ENCODE assay signal across 15 cellular contexts in the genomic region with DNA sequence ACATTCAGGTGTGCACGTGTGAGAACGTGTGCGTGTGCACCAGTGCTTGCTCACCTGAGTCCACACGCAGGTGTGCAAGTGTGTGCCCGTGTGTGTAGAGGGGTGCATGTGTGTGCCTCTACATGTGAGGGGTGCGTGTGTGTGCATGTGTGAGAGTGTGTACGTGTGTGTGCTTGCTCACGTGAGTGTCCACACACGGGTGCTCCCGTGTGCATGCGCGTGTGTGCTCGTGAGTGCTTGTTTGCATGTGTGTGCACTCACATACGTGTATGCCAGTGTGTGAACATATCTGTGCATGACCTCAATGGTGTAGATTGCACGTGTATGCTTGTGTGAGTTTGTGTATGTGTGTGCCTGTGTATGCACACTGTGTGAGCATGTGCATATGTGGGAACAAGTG. TPM values are rescaled to one million over a fixed set of nuclear protein-coding genes. Genes with fewer than 3 reads are reported as not detected.
DNase-seq lines count a peak whose midpoint lies in the region; ATAC-seq, FAIRE-seq and TF ChIP-seq lines count a peak whose summit lies in the region.
"Had no signal": no experiment of that assay in that cellular context is flagged by ENCODE, and none has a peak within 500 bp of the region (broad histone marks: within the 10 kb centered on the region; RNA-seq: fewer than 3 reads in every experiment).

No MANE protein-coding gene starts in this region.

- H3K27ac ChIP-seq in right cardiac atrium (ENCODE audit: low read length) (no peak overlapping the region), KOPT-K1 (ENCODE audit: low read depth, low read length, poor library complexity, severe bottlenecking) (peak overlapping the region; percentile 100), kidney (ENCODE audit: low read depth in 2 of 2, low read length in 2 of 2) (no peak overlapping the region), transverse colon (no peak overlapping the region)

- DNase-seq in right cardiac atrium (peak in 2 of 3 donors; percentile 28 to 35), left cardiac atrium (no peak), kidney (peak; percentile 46), urothelium cell line (ENCODE audit: low spot score) (no peak), AG08396 (ENCODE audit: low spot score) (no peak), COLO829 (ENCODE audit: low spot score) (no peak), transverse colon (no peak)
- DNase-seq: CD8-positive, alpha-beta T cell; NCI-H1694; NCI-H2107; NCI-H226; PC-3 had no signal

- no peaks in the 10 kb centered on the region for H3K9me3 ChIP-seq in right cardiac atrium (ENCODE audit: control insufficient read depth, low read length)
- H3K9me3 ChIP-seq in KOPT-K1 (ENCODE audit: insufficient read depth, low read length, poor library complexity, severe bottlenecking), result no peaks in the 10 kb centered on the region
- no peaks in the 10 kb centered on the region for H3K9me3 ChIP-seq in kidney (ENCODE audit: control insufficient read depth in 1 of 2, low read length in 2 of 2)
- no peaks in the 10 kb centered on the region for H3K9me3 ChIP-seq in transverse colon
- H3K9me3 ChIP-seq: HAP-1 had no signal

- no peak overlapping the region for H3K4me3 ChIP-seq in right cardiac atrium (ENCODE audit: low read length)
- H3K4me3 ChIP-seq in kidney (ENCODE audit: low read length in 2 of 2), result no peak overlapping the region
- H3K4me3 ChIP-seq in transverse colon, result no peak overlapping the region
- H3K4me3 ChIP-seq: HAP-1 had no signal

- WGBS in right cardiac atrium, result 86% methylated on average over 15 of the region's 15 CpGs
- WGBS in transverse colon (ENCODE audit: low coverage in 1 of 2), 2 donors, result 83 to 87% methylated on average over 3 to 15 of the region's 15 CpGs

- in situ Hi-C loops in transverse colon (cut with MboI; ENCODE audit: low pct_ligation_motif_present in 1 of 4, low pct_unique_long_range_greater_than_20kb in 1 of 4, low sequenced_read_pairs in 3 of 4), result no loop called here

- intact Hi-C loops in right cardiac atrium (cut with DNase I), result no loop called here
- intact Hi-C loops in left cardiac atrium (cut with DNase I), result no loop called here
- intact Hi-C loops in kidney (cut with DNase I), result no loop called here
- intact Hi-C loops in transverse colon (cut with DNase I; ENCODE audit: low total_unique reads), result no loop called here

- ATAC-seq in right cardiac atrium (no peak), left cardiac atrium (no peak)
- ATAC-seq: CD8-positive, alpha-beta T cell; PC-3 had no signal

- TF ChIP-seq POLR2A in transverse colon (IDR thresholded peaks at IDR 0.05), result no peak

- H3K36me3 ChIP-seq in KOPT-K1 (ENCODE audit: insufficient read depth, low read length) (no peaks in the 10 kb centered on the region), kidney (ENCODE audit: control insufficient read depth in 1 of 2, insufficient read depth in 2 of 2, low read length in 2 of 2) (no peaks in the 10 kb centered on the region), transverse colon (no peaks in the 10 kb centered on the region)
- H3K36me3 ChIP-seq: HAP-1 had no signal

- H3K4me1 ChIP-seq in right cardiac atrium (ENCODE audit: control insufficient read depth, insufficient read depth, low read length), result peaks cover 6% of the 10 kb centered on the region
- H3K4me1 ChIP-seq in kidney (ENCODE audit: control insufficient read depth in 1 of 2, insufficient read depth in 1 of 2, low read depth in 1 of 2, low read length in 2 of 2), result peaks cover 0 to 38% of the 10 kb centered on the region in 2 donors
- peaks cover 16 to 32% (median 21%) of the 10 kb centered on the region in 4 donors for H3K4me1 ChIP-seq in transverse colon

- no peak for TF ChIP-seq CTCF in kidney (IDR thresholded peaks at IDR 0.05; ENCODE audit: borderline replicate concordance, extremely low read depth, insufficient read depth)
- TF ChIP-seq CTCF in transverse colon (IDR thresholded peaks at IDR 0.05), result no peak

- no peak for TF ChIP-seq EP300 in transverse colon (IDR thresholded peaks at IDR 0.05; ENCODE audit: low read depth)

- H3K27me3 ChIP-seq in right cardiac atrium (ENCODE audit: control insufficient read depth, insufficient read depth) (no peaks in the 10 kb centered on the region), transverse colon (no peaks in the 10 kb centered on the region)

- H3K9ac ChIP-seq in kidney (ENCODE audit: low read length in 2 of 2), result no peak overlapping the region

- FAIRE-seq in kidney (lab: Jason Lieb, UNC) (no peak), urothelium cell line (lab: Jason Lieb, UNC) (peak; percentile 92)
- FAIRE-seq: A204.1 had no signal

RNA-seq across cellular contexts. Expression of a gene that starts 40.5 kb away (rescaled TPM):
- total RNA-seq in right cardiac atrium (10 to 100 TPM; 20.4 to 31.9 (median 29.4) TPM), left cardiac atrium (10 to 100 TPM; 22.7 to 36.0 TPM), kidney (77.2 TPM), transverse colon (100 to 1,000 TPM in 2 of 4 donors, 10 to 100 TPM in 2; 48.2 to 154 (median 98.2) TPM)
- polyA plus RNA-seq in right cardiac atrium (10.8 TPM), kidney (ENCODE audit: insufficient read depth, low read depth, low replicate concordance) (6.5 TPM)

Comparison
In these comparisons a context has a peak if more than half of its experiments do, and no peak if none do; other contexts are left out.
1. DNase-seq: peak in right cardiac atrium (2 of 3) and kidney (single experiment); none in left cardiac atrium (single experiment), urothelium cell line (single experiment), AG08396 (single experiment), COLO829 (single experiment) and transverse colon (single experiment).